8 cellular contexts compared by ENCODE assay signal in the genomic region with DNA sequence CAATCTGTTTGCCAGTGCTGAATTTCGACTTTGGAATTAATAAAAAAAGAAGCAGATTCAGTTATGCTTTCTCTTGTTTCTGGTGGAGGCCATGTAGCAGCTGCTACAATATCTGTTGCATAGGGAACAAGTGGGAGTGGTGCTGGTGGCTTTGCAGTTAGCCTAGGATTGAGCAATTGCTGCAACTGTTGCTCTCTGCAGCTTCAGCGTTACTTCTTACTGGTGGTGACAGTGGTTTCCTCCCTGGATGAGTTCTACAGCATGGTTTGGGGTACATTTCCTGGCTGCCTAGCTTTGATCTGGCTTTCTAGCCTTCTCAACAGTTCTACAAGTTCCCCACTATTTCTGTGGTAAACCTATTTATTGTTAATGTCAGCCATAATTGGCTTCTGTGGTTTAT. TPM values are rescaled to one million over a fixed set of nuclear protein-coding genes. Genes with fewer than 3 reads are reported as not detected.
DNase-seq lines count a peak whose midpoint lies in the region; ATAC-seq and TF ChIP-seq lines count a peak whose summit lies in the region.
"Not testable (repeated sequence)": the region's sequence is repeated elsewhere in the genome, so short reads cannot be mapped to it uniquely, and the experiment has no call there.

No MANE protein-coding gene starts in this region.

- peaks cover 10% of the 10 kb centered on the region for H3K9me3 Mint-ChIP-seq in CD8-positive, alpha-beta T cell
- peaks cover 25% of the 10 kb centered on the region for H3K9me3 Mint-ChIP-seq in T-helper 1 cell treated with Interleukin-12 subunit alpha and Interleukin-12 subunit beta and Interleukin-4 antibody, amounts not matched to agents 30 μg/mL and 1 μg/mL, for 36 hours
- H3K9me3 Mint-ChIP-seq in activated CD8-positive, alpha-beta T cell treated with anti-CD3 and anti-CD28 coated beads for 36 hours, result peaks cover 12% of the 10 kb centered on the region
- not testable (repeated sequence) for H3K9me3 Mint-ChIP-seq in stimulated activated naive CD8-positive, alpha-beta T cell treated with anti-CD3 and anti-CD28 coated beads, Interleukin-15, Interleukin-2, amounts not matched to agents 100 ng/mL and 50 ng/mL, for 24 hours

- H3K27me3 Mint-ChIP-seq in CD8-positive, alpha-beta T cell (ENCODE audit: low read depth); T-helper 1 cell treated with Interleukin-12 subunit alpha and Interleukin-12 subunit beta and Interleukin-4 antibody, amounts not matched to agents 30 μg/mL and 1 μg/mL, for 36 hours (ENCODE audit: low read depth); activated CD8-positive, alpha-beta T cell treated with anti-CD3 and anti-CD28 coated beads for 36 hours; stimulated activated naive CD8-positive, alpha-beta T cell treated with anti-CD3 and anti-CD28 coated beads, Interleukin-15, Interleukin-2, amounts not matched to agents 100 ng/mL and 50 ng/mL, for 24 hours: not testable (repeated sequence)

- H3K27ac ChIP-seq in CD8-positive, alpha-beta T cell (ENCODE audit: low read depth, low read length); effector memory CD4-positive, alpha-beta T cell (ENCODE audit: insufficient read depth, low read length, poor library complexity, severe bottlenecking): not testable (repeated sequence)
- peak overlapping the region; percentile 76 for H3K27ac ChIP-seq in neutrophil

- intact Hi-C loops in CD8-positive, alpha-beta T cell (cut with DNase I, micrococcal nuclease), result loop anchor here (5.0 kb wide), 3 partner anchors 32 to 48 kb away; a partner anchor contains a TSS
- intact Hi-C loops in activated CD8-positive, alpha-beta T cell treated with anti-CD3 and anti-CD28 coated beads for 36 hours (cut with micrococcal nuclease), result not testable (repeated sequence)

- H3K4me3 Mint-ChIP-seq in CD8-positive, alpha-beta T cell, result peak overlapping the region; percentile 57
- H3K4me3 Mint-ChIP-seq in T-helper 1 cell treated with Interleukin-12 subunit alpha and Interleukin-12 subunit beta and Interleukin-4 antibody, amounts not matched to agents 30 μg/mL and 1 μg/mL, for 36 hours, result peak overlapping the region; percentile 45
- H3K4me3 Mint-ChIP-seq in activated CD8-positive, alpha-beta T cell treated with anti-CD3 and anti-CD28 coated beads for 36 hours; stimulated activated naive CD8-positive, alpha-beta T cell treated with anti-CD3 and anti-CD28 coated beads, Interleukin-15, Interleukin-2, amounts not matched to agents 100 ng/mL and 50 ng/mL, for 24 hours: not testable (repeated sequence)

- CTCF ChIA-PET in CD8-positive, alpha-beta T cell (lab: Charles Lee), result interaction anchor here (1.2 to 2.4 kb wide), 2 partner anchors 14 to 194 kb away, joined by 3 to 7 read pairs; a partner anchor contains a TSS
- CTCF ChIA-PET in activated CD8-positive, alpha-beta T cell treated with anti-CD3 and anti-CD28 coated beads for 36 hours (lab: Charles Lee), result not testable (repeated sequence)

- peaks cover 10% of the 10 kb centered on the region for H3K36me3 Mint-ChIP-seq in CD8-positive, alpha-beta T cell
- peaks cover 25% of the 10 kb centered on the region for H3K36me3 Mint-ChIP-seq in T-helper 1 cell treated with Interleukin-12 subunit alpha and Interleukin-12 subunit beta and Interleukin-4 antibody, amounts not matched to agents 30 μg/mL and 1 μg/mL, for 36 hours (ENCODE audit: low read depth)
- peaks cover 19% of the 10 kb centered on the region for H3K36me3 Mint-ChIP-seq in activated CD8-positive, alpha-beta T cell treated with anti-CD3 and anti-CD28 coated beads for 36 hours (ENCODE audit: low read depth)
- not testable (repeated sequence) for H3K36me3 Mint-ChIP-seq in stimulated activated naive CD8-positive, alpha-beta T cell treated with anti-CD3 and anti-CD28 coated beads, Interleukin-15, Interleukin-2, amounts not matched to agents 100 ng/mL and 50 ng/mL, for 24 hours (ENCODE audit: low read depth)

- peak overlapping the region; percentile 87 for H3K27ac Mint-ChIP-seq in CD8-positive, alpha-beta T cell
- peak overlapping the region; percentile 52 for H3K27ac Mint-ChIP-seq in T-helper 1 cell treated with Interleukin-12 subunit alpha and Interleukin-12 subunit beta and Interleukin-4 antibody, amounts not matched to agents 30 μg/mL and 1 μg/mL, for 36 hours
- H3K27ac Mint-ChIP-seq in activated CD8-positive, alpha-beta T cell treated with anti-CD3 and anti-CD28 coated beads for 36 hours, result peak overlapping the region; percentile 80
- H3K27ac Mint-ChIP-seq in stimulated activated naive CD8-positive, alpha-beta T cell treated with anti-CD3 and anti-CD28 coated beads, Interleukin-15, Interleukin-2, amounts not matched to agents 100 ng/mL and 50 ng/mL, for 24 hours, result peak overlapping the region; percentile 40

- not testable (repeated sequence) for TF ChIP-seq POLR2A in NB4 (IDR thresholded peaks at IDR 0.05; ENCODE audit: extremely low read depth, insufficient read length)

- H3K27me3 ChIP-seq in CD8-positive, alpha-beta T cell (ENCODE audit: insufficient read depth, low read length); effector memory CD4-positive, alpha-beta T cell (replicated peaks; ENCODE audit: control insufficient read depth, insufficient read depth, low read length, poor library complexity, severe bottlenecking); neutrophil: not testable (repeated sequence)

- not testable (repeated sequence) for ATAC-seq in CD8-positive, alpha-beta T cell; activated CD8-positive, alpha-beta T cell treated with anti-CD3 and anti-CD28 coated beads for 36 hours

- H3K9me3 ChIP-seq in CD8-positive, alpha-beta T cell (ENCODE audit: low read length); effector memory CD4-positive, alpha-beta T cell (ENCODE audit: control insufficient read depth, low read length); neutrophil: not testable (repeated sequence)

- H3K4me1 Mint-ChIP-seq in CD8-positive, alpha-beta T cell (ENCODE audit: low read depth), result peaks cover 78% of the 10 kb centered on the region
- peaks cover 42% of the 10 kb centered on the region for H3K4me1 Mint-ChIP-seq in T-helper 1 cell treated with Interleukin-12 subunit alpha and Interleukin-12 subunit beta and Interleukin-4 antibody, amounts not matched to agents 30 μg/mL and 1 μg/mL, for 36 hours (ENCODE audit: low read depth)
- H3K4me1 Mint-ChIP-seq in activated CD8-positive, alpha-beta T cell treated with anti-CD3 and anti-CD28 coated beads for 36 hours (ENCODE audit: low read depth), result peaks cover 65% of the 10 kb centered on the region
- peaks cover 62% of the 10 kb centered on the region for H3K4me1 Mint-ChIP-seq in stimulated activated naive CD8-positive, alpha-beta T cell treated with anti-CD3 and anti-CD28 coated beads, Interleukin-15, Interleukin-2, amounts not matched to agents 100 ng/mL and 50 ng/mL, for 24 hours (ENCODE audit: low read depth)

- not testable (repeated sequence) for H3K36me3 ChIP-seq in CD8-positive, alpha-beta T cell (ENCODE audit: insufficient read depth, low read length); effector memory CD4-positive, alpha-beta T cell (ENCODE audit: control insufficient read depth, insufficient read depth, low read length); neutrophil

- not testable (repeated sequence) for H3K4me3 ChIP-seq in CD8-positive, alpha-beta T cell (ENCODE audit: low read depth, low read length); NB4 (ENCODE audit: low read depth, low read length); effector memory CD4-positive, alpha-beta T cell (ENCODE audit: insufficient read depth, low read depth, low read length, poor library complexity, severe bottlenecking)
- peak overlapping the region; percentile 23 to 45 for H3K4me3 ChIP-seq in neutrophil (ENCODE audit: low read depth in 1 of 2, low read length in 1 of 2)

- TF ChIP-seq CTCF in CD8-positive, alpha-beta T cell (IDR thresholded peaks at IDR 0.05); NB4 (IDR thresholded peaks at IDR 0.05; ENCODE audit: low read depth, low read length); activated CD8-positive, alpha-beta T cell treated with anti-CD3 and anti-CD28 coated beads for 36 hours (IDR thresholded peaks at IDR 0.05); neutrophil (IDR thresholded peaks at IDR 0.05): not testable (repeated sequence)

- H3K4me1 ChIP-seq in CD8-positive, alpha-beta T cell (ENCODE audit: insufficient read depth, low read length), result peaks cover 54% of the 10 kb centered on the region
- not testable (repeated sequence) for H3K4me1 ChIP-seq in effector memory CD4-positive, alpha-beta T cell (ENCODE audit: control insufficient read depth, insufficient read depth, low read length, poor library complexity, severe bottlenecking)
- H3K4me1 ChIP-seq in neutrophil (ENCODE audit: control insufficient read depth in 1 of 2, insufficient read depth in 1 of 2, low read depth in 1 of 2, low read length in 1 of 2), result peaks cover 50 to 59% of the 10 kb centered on the region in 2 experiments

- peak; percentile 10 to 74 (median 46) for DNase-seq in CD8-positive, alpha-beta T cell
- DNase-seq in NB4 (ENCODE audit: low read depth), result peak; percentile 96
- peak; percentile 47 for DNase-seq in activated CD8-positive, alpha-beta T cell treated with anti-CD3 and anti-CD28 coated beads for 36 hours
- peak; percentile 3 for DNase-seq in activated T-helper 9 cell treated with anti-CD3 and anti-CD28 coated beads, Interleukin-2, amount 50 U/mL, for 16 hours (ENCODE audit: low read depth)
- peak; percentile 4 to 24 (median 11) for DNase-seq in effector memory CD4-positive, alpha-beta T cell

- POLR2A ChIA-PET in CD8-positive, alpha-beta T cell (lab: Charles Lee), result interaction anchor here (0.9 to 1.0 kb wide), 2 partner anchors 32 to 43 kb away, joined by 3 to 6 read pairs; no protein-coding TSS in a partner anchor
- POLR2A ChIA-PET in activated CD8-positive, alpha-beta T cell treated with anti-CD3 and anti-CD28 coated beads for 36 hours (lab: Charles Lee), result not testable (repeated sequence)

RNA-seq across cellular contexts. Expression of a gene that starts 31.6 kb away (rescaled TPM):
- 100 to 1,000 TPM; 192 to 200 TPM for total RNA-seq in CD8-positive, alpha-beta T cell
- total RNA-seq in activated CD8-positive, alpha-beta T cell treated with anti-CD3 and anti-CD28 coated beads for 36 hours, result 10 to 100 TPM; 42.9 to 48.3 TPM

Comparison
In these comparisons a context has a peak if more than half of its experiments do, and no peak if none do; other contexts are left out.
1. DNase-seq: peak in every context shown above with its lines; median percentile 96 in NB4; 47 in activated CD8-positive, alpha-beta T cell treated with anti-CD3 and anti-CD28 coated beads for 36 hours; 46 in CD8-positive, alpha-beta T cell; 11 in effector memory CD4-positive, alpha-beta T cell; 3 in activated T-helper 9 cell treated with anti-CD3 and anti-CD28 coated beads, Interleukin-2, amount 50 U/mL, for 16 hours.